8 cellular contexts compared by ENCODE assay signal in genomic region chr4:137124278-137124932, GRCh38.
DNase-seq lines count a peak whose midpoint lies in the region; ATAC-seq, FAIRE-seq and TF ChIP-seq lines count a peak whose summit lies in the region.

No MANE protein-coding gene starts in this region.

- no peaks in the 10 kb centered on the region for H3K79me2 ChIP-seq in neural cell (replicated peaks; ENCODE audit: insufficient read depth, low read length)

- ATAC-seq in Panc1 (peak; percentile 95), GM21423 (IDR thresholded peaks at IDR 0.05; ENCODE audit: unreplicated experiment) (no peak)

- H3K4me1 ChIP-seq in Panc1 (ENCODE audit: control insufficient read depth, insufficient read depth, low read length), result no peaks in the 10 kb centered on the region; the same call in 1 of the 2 replicates

- POLR2A ChIA-PET in Panc1 (lab: Charles Lee), result no interaction called here

- H3K9ac ChIP-seq in neural cell (ENCODE audit: low read length), result no peak overlapping the region

- peak; percentile 90 for FAIRE-seq in H54 (lab: Jason Lieb, UNC)

- no TSS peak for BruUV-seq in Panc1 (replicated peaks; lab: Mats Ljungman, UMichigan)

- intact Hi-C loops in Panc1 (cut with micrococcal nuclease; ENCODE audit: unreplicated experiment), result loop anchor here (10.0 kb wide), 1 partner anchor 410 kb away; the partner anchor contains the start of gene PCDH18

- H3K9me2 ChIP-seq in neural cell (ENCODE audit: insufficient read depth, low read length), result no peaks in the 10 kb centered on the region

- peak; percentile 57; the same call in 1 of the 2 replicates for TF ChIP-seq CTCF in Panc1 (IDR thresholded peaks at IDR 0.05)
- TF ChIP-seq CTCF in neural cell (IDR thresholded peaks at IDR 0.05; ENCODE audit: poor library complexity, severe bottlenecking), result peak; percentile 86

- H3K9me3 ChIP-seq in Panc1 (ENCODE audit: control insufficient read depth, insufficient read depth, low read depth, low read length) (no peaks in the 10 kb centered on the region), neural cell (ENCODE audit: low read length) (no peaks in the 10 kb centered on the region)

- H3K27ac ChIP-seq in Panc1 (ENCODE audit: low read length) (peak overlapping the region; percentile 39; the same call in 1 of the 2 replicates), neural cell (ENCODE audit: low read length) (no peak overlapping the region)

- no peak for TF ChIP-seq POLR2A in H54 (IDR thresholded peaks at IDR 0.05; ENCODE audit: low read depth, low read length)
- no peak for TF ChIP-seq POLR2A in erythroblast (IDR thresholded peaks at IDR 0.05; ENCODE audit: low read length)

- H3K27me3 ChIP-seq in Panc1 (ENCODE audit: control insufficient read depth, insufficient read depth, low read length) (no peaks in the 10 kb centered on the region), neural cell (ENCODE audit: insufficient read depth, low read depth, low read length) (no peaks in the 10 kb centered on the region)

- DNase-seq in ELR (ENCODE audit: low read depth) (peak; percentile 75), H54 (ENCODE audit: insufficient read length, low spot score) (no peak), Kasumi-1 (lab: John Stamatoyannopoulos, UW) (peak; percentile 85 to 92), Panc1 (ENCODE audit: low read depth, low spot score) (peak; percentile 10), erythroblast (lab: John Stamatoyannopoulos, UW) (peak; percentile 1 to 7)
- no peak for DNase-seq in effector CD4-positive, alpha-beta T cell

- H2AFZ ChIP-seq in neural cell (ENCODE audit: low read depth, low read length), result no peak overlapping the region

- in situ Hi-C loops in Panc1 (cut with HindIII; ENCODE audit: low pct_unique_long_range_greater_than_20kb, low sequenced_read_pairs), result no loop called here

- CTCF ChIA-PET in Panc1 (lab: Charles Lee), result interaction anchor here (0.7 to 1.4 kb wide), 2 partner anchors 407 to 911 kb away, joined by 3 to 4 read pairs; partner anchors contain the start of gene PCDH18

- no peaks in the 10 kb centered on the region for H3F3A ChIP-seq in neural cell (ENCODE audit: insufficient read depth, low read length, poor library complexity, severe bottlenecking)

- H3K4me3 ChIP-seq in Panc1 (ENCODE audit: low read depth in 2 of 2, low read length in 2 of 2) (peak overlapping the region in 1 of 2 experiments; percentile 5; a peak in 1 of 4 replicates), neural cell (ENCODE audit: low read length) (no peak overlapping the region)

- TF ChIP-seq RAD21 in neural cell (conservative IDR thresholded peaks at IDR 0.05), result peak; percentile 92

- no peaks in the 10 kb centered on the region for H3K36me3 ChIP-seq in Panc1 (ENCODE audit: control insufficient read depth, insufficient read depth, low read length)
- H3K36me3 ChIP-seq in neural cell (ENCODE audit: insufficient read depth, low read length), result no peaks in the 10 kb centered on the region

- no peaks in the 10 kb centered on the region for H4K20me1 ChIP-seq in neural cell (ENCODE audit: insufficient read depth)

- TF ChIP-seq EP300 in neural cell (conservative IDR thresholded peaks at IDR 0.05; ENCODE audit: poor library complexity, severe bottlenecking), result no peak

- no peak overlapping the region for H3K4me2 ChIP-seq in neural cell (ENCODE audit: low read length)

TF ChIP-seq in neural cell, 6 proteins besides CTCF, POLR2A, EP300 and RAD21:
- TF ChIP-seq EZH2 (IDR thresholded peaks at IDR 0.05; ENCODE audit: borderline replicate concordance, insufficient read depth, low read length, poor library complexity, severe bottlenecking), result no peak
- peak; percentile 88 for TF ChIP-seq SMC3 (conservative IDR thresholded peaks at IDR 0.05; ENCODE audit: poor library complexity)

Comparison
In these comparisons a context has a peak if more than half of its experiments do, and no peak if none do; other contexts are left out.
1. DNase-seq: peak in ELR (single experiment), Kasumi-1 (2 of 2), Panc1 (single experiment) and erythroblast (2 of 2); none in H54 (single experiment) and effector CD4-positive, alpha-beta T cell (single experiment).